ENCODE assay signal across 8 cellular contexts in genomic region chr3:4850211-4850927, GRCh38.
DNase-seq lines count a peak whose midpoint lies in the region; ATAC-seq and TF ChIP-seq lines count a peak whose summit lies in the region.

No MANE protein-coding gene starts in this region.

- no peaks in the 10 kb centered on the region for H3K9me3 Mint-ChIP-seq in nephron progenitor cell

- H3K4me2 ChIP-seq in hepatocyte, result no peak overlapping the region

- peak; percentile 25 for ATAC-seq in GM18861 (IDR thresholded peaks at IDR 0.05; ENCODE audit: unreplicated experiment)
- peak; percentile 62 for ATAC-seq in HG02759 (IDR thresholded peaks at IDR 0.05; ENCODE audit: unreplicated experiment)
- no peak for ATAC-seq in GM19467 (IDR thresholded peaks at IDR 0.05; ENCODE audit: unreplicated experiment)

- H3K36me3 ChIP-seq in hepatocyte (replicated peaks; ENCODE audit: insufficient read depth, low read depth), result no peaks in the 10 kb centered on the region

- no peaks in the 10 kb centered on the region for H3K27me3 Mint-ChIP-seq in nephron progenitor cell (ENCODE audit: low read depth, poor library complexity)

- H3K4me3 ChIP-seq in hepatocyte, result no peak overlapping the region

- H3K79me2 ChIP-seq in hepatocyte, result no peaks in the 10 kb centered on the region

- H3K27ac Mint-ChIP-seq in nephron progenitor cell, result peak overlapping the region; percentile 9

- no peak overlapping the region for H2AFZ ChIP-seq in hepatocyte

- H3K4me1 Mint-ChIP-seq in nephron progenitor cell, result peaks cover 32% of the 10 kb centered on the region

- TF ChIP-seq CTCF in nephron progenitor cell (IDR thresholded peaks at IDR 0.05) (no peak), hepatocyte (IDR thresholded peaks at IDR 0.05; ENCODE audit: poor library complexity) (no peak)

- no peaks in the 10 kb centered on the region for H3K9me3 ChIP-seq in hepatocyte (ENCODE audit: low read depth)

- no peaks in the 10 kb centered on the region for H3K9me2 ChIP-seq in hepatocyte (replicated peaks; ENCODE audit: insufficient read depth)

- DNase-seq in T-helper 1 cell (peak in 3 of 5 donors; percentile 13 to 82 (median 32)), nephron progenitor cell (no peak), hepatocyte (ENCODE audit: low spot score) (no peak), LoVo (ENCODE audit: low spot score) (no peak), GF-D8 (lab: John Stamatoyannopoulos, UW) (no peak)

- no peaks in the 10 kb centered on the region for H4K20me1 ChIP-seq in hepatocyte (ENCODE audit: insufficient read depth, poor library complexity, severe bottlenecking)

- peaks cover 5% of the 10 kb centered on the region for H3K4me1 ChIP-seq in hepatocyte (ENCODE audit: insufficient read depth)

- H3K27ac ChIP-seq in hepatocyte, result no peak overlapping the region

- WGBS in hepatocyte (ENCODE audit: low lambda C conversion rate, missing lambda C conversion rate), result 89% methylated on average over 5 of the region's 5 CpGs

- H3K4me3 Mint-ChIP-seq in nephron progenitor cell, result no peak overlapping the region

- H3K27me3 ChIP-seq in hepatocyte, result no peaks in the 10 kb centered on the region

- peaks cover 1% of the 10 kb centered on the region for H3K36me3 Mint-ChIP-seq in nephron progenitor cell (ENCODE audit: low read depth)

Comparison
In these comparisons a context has a peak if more than half of its experiments do, and no peak if none do; other contexts are left out.
1. DNase-seq: peak in T-helper 1 cell (3 of 5); none in nephron progenitor cell (single experiment), hepatocyte (single experiment), LoVo (single experiment) and GF-D8 (single experiment).